Comparison of ENCODE assay signal across 14 cellular contexts in genomic region chr10:1367938-1368697, GRCh38.
"Had no signal": no experiment of that assay in that cellular context is flagged by ENCODE, and none has a peak within 500 bp of the region (broad histone marks: within the 10 kb centered on the region; RNA-seq: fewer than 3 reads in every experiment).

No MANE protein-coding gene starts in this region.

- H3K9me3 ChIP-seq: body of pancreas, heart left ventricle, mucosa of descending colon, prostate gland, upper lobe of left lung had no signal

- H3K4me3 Mint-ChIP-seq: activated naive CD8-positive, alpha-beta T cell treated with anti-CD3 and anti-CD28 coated beads for 36 hours; activated T-helper 1 cell treated with anti-CD3 and anti-CD28 coated beads, Interleukin-12 subunit alpha, Interleukin-12 subunit beta, Interleukin-2, Interleukin-4 antibody, amounts not matched to agents 30 ng/mL and 10 ng/mL and 1 ng/mL, durations not matched to agents 14 hours and 24 hours and 36 hours; central memory CD8-positive, alpha-beta T cell; effector memory CD8-positive, alpha-beta T cell; naive thymus-derived CD8-positive, alpha-beta T cell; stimulated activated naive CD8-positive, alpha-beta T cell treated with anti-CD3 and anti-CD28 coated beads, Interleukin-15, Interleukin-2, amounts not matched to agents 100 ng/mL and 50 ng/mL, for 24 hours had no signal

- H3K4me1 ChIP-seq: body of pancreas, heart left ventricle, prostate gland, upper lobe of left lung had no signal

- DNase-seq: activated CD4-positive, alpha-beta T cell treated with anti-CD3 and anti-CD28 coated beads for 1 hour; heart left ventricle; occipital lobe; upper lobe of left lung had no signal

- H3K4me3 ChIP-seq: body of pancreas, heart left ventricle, mucosa of descending colon, prostate gland, upper lobe of left lung had no signal

- H3K4me1 Mint-ChIP-seq: activated naive CD8-positive, alpha-beta T cell treated with anti-CD3 and anti-CD28 coated beads for 36 hours; central memory CD8-positive, alpha-beta T cell had no signal

- H3K36me3 ChIP-seq: heart left ventricle, prostate gland, upper lobe of left lung had no signal

- H3K27ac ChIP-seq: body of pancreas, epithelial cell of prostate, heart left ventricle, prostate gland, upper lobe of left lung had no signal

- H3K27me3 ChIP-seq: body of pancreas had no signal

- H3K27ac Mint-ChIP-seq: activated naive CD8-positive, alpha-beta T cell treated with anti-CD3 and anti-CD28 coated beads for 36 hours; activated T-helper 1 cell treated with anti-CD3 and anti-CD28 coated beads, Interleukin-12 subunit alpha, Interleukin-12 subunit beta, Interleukin-2, Interleukin-4 antibody, amounts not matched to agents 30 ng/mL and 10 ng/mL and 1 ng/mL, durations not matched to agents 14 hours and 24 hours and 36 hours; stimulated activated naive CD8-positive, alpha-beta T cell treated with anti-CD3 and anti-CD28 coated beads, Interleukin-15, Interleukin-2, amounts not matched to agents 100 ng/mL and 50 ng/mL, for 24 hours had no signal

- H3K36me3 Mint-ChIP-seq: activated naive CD8-positive, alpha-beta T cell treated with anti-CD3 and anti-CD28 coated beads for 36 hours; naive thymus-derived CD8-positive, alpha-beta T cell had no signal

- H3K9me3 Mint-ChIP-seq: activated naive CD8-positive, alpha-beta T cell treated with anti-CD3 and anti-CD28 coated beads for 36 hours; activated T-helper 1 cell treated with anti-CD3 and anti-CD28 coated beads, Interleukin-12 subunit alpha, Interleukin-12 subunit beta, Interleukin-2, Interleukin-4 antibody, amounts not matched to agents 30 ng/mL and 10 ng/mL and 1 ng/mL, durations not matched to agents 14 hours and 24 hours and 36 hours; central memory CD8-positive, alpha-beta T cell; effector memory CD8-positive, alpha-beta T cell; stimulated activated naive CD8-positive, alpha-beta T cell treated with anti-CD3 and anti-CD28 coated beads, Interleukin-15, Interleukin-2, amounts not matched to agents 100 ng/mL and 50 ng/mL, for 24 hours had no signal
